ENCODE assay signal across 1 cellular context in the genomic region with DNA sequence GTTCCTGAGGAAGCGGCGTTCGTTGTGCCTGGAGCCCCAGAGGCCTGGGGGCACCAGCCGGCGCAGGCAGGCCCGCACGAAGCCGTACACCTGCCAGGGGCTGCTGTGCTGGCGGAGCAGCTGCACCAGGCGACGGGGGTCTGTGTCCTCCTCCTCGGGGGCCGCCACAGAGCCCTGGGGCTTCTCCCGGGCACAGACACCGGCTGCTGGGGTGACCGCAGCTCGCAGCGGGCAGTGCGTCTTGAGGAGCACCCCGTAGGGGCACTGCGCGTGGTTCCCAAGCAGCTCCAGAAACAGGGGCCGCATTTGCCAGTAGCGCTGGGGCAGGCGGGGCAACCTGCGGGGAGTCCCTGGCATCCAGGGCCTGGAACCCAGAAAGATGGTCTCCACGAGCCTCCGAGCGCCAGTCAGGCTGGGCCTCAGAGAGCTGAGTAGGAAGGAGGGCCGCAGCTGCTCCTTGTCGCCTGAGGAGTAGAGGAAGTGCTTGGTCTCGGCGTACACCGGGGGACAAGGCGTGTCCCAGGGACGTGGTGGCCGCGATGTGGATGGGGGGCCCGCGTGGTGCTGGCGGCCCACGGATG.
TF ChIP-seq lines count a peak whose summit lies in the region.

No MANE protein-coding gene starts in this region.

TF ChIP-seq in GM23338, 12 proteins besides CTCF, POLR2A, EP300 and RAD21:
- TF ChIP-seq ZNF114 (CRISPR knock-in tag; IDR thresholded peaks at IDR 0.05) (no peak), POLR2AphosphoS5 (IDR thresholded peaks at IDR 0.05; ENCODE audit: low read depth) (no peak), ZNF331 (CRISPR knock-in tag; IDR thresholded peaks at IDR 0.05; ENCODE audit: low read depth) (no peak), CREB1 (CRISPR knock-in tag; IDR thresholded peaks at IDR 0.05; ENCODE audit: low read depth) (no peak), STAT1 (IDR thresholded peaks at IDR 0.05; ENCODE audit: unreplicated experiment) (no peak), EZH2phosphoT487 (IDR thresholded peaks at IDR 0.05; ENCODE audit: unreplicated experiment) (no peak), EZH2 (IDR thresholded peaks at IDR 0.05; ENCODE audit: low read depth, unreplicated experiment) (no peak), NANOG (IDR thresholded peaks at IDR 0.05; ENCODE audit: borderline replicate concordance) (no peak)
- TF ChIP-seq, protein P1, sequence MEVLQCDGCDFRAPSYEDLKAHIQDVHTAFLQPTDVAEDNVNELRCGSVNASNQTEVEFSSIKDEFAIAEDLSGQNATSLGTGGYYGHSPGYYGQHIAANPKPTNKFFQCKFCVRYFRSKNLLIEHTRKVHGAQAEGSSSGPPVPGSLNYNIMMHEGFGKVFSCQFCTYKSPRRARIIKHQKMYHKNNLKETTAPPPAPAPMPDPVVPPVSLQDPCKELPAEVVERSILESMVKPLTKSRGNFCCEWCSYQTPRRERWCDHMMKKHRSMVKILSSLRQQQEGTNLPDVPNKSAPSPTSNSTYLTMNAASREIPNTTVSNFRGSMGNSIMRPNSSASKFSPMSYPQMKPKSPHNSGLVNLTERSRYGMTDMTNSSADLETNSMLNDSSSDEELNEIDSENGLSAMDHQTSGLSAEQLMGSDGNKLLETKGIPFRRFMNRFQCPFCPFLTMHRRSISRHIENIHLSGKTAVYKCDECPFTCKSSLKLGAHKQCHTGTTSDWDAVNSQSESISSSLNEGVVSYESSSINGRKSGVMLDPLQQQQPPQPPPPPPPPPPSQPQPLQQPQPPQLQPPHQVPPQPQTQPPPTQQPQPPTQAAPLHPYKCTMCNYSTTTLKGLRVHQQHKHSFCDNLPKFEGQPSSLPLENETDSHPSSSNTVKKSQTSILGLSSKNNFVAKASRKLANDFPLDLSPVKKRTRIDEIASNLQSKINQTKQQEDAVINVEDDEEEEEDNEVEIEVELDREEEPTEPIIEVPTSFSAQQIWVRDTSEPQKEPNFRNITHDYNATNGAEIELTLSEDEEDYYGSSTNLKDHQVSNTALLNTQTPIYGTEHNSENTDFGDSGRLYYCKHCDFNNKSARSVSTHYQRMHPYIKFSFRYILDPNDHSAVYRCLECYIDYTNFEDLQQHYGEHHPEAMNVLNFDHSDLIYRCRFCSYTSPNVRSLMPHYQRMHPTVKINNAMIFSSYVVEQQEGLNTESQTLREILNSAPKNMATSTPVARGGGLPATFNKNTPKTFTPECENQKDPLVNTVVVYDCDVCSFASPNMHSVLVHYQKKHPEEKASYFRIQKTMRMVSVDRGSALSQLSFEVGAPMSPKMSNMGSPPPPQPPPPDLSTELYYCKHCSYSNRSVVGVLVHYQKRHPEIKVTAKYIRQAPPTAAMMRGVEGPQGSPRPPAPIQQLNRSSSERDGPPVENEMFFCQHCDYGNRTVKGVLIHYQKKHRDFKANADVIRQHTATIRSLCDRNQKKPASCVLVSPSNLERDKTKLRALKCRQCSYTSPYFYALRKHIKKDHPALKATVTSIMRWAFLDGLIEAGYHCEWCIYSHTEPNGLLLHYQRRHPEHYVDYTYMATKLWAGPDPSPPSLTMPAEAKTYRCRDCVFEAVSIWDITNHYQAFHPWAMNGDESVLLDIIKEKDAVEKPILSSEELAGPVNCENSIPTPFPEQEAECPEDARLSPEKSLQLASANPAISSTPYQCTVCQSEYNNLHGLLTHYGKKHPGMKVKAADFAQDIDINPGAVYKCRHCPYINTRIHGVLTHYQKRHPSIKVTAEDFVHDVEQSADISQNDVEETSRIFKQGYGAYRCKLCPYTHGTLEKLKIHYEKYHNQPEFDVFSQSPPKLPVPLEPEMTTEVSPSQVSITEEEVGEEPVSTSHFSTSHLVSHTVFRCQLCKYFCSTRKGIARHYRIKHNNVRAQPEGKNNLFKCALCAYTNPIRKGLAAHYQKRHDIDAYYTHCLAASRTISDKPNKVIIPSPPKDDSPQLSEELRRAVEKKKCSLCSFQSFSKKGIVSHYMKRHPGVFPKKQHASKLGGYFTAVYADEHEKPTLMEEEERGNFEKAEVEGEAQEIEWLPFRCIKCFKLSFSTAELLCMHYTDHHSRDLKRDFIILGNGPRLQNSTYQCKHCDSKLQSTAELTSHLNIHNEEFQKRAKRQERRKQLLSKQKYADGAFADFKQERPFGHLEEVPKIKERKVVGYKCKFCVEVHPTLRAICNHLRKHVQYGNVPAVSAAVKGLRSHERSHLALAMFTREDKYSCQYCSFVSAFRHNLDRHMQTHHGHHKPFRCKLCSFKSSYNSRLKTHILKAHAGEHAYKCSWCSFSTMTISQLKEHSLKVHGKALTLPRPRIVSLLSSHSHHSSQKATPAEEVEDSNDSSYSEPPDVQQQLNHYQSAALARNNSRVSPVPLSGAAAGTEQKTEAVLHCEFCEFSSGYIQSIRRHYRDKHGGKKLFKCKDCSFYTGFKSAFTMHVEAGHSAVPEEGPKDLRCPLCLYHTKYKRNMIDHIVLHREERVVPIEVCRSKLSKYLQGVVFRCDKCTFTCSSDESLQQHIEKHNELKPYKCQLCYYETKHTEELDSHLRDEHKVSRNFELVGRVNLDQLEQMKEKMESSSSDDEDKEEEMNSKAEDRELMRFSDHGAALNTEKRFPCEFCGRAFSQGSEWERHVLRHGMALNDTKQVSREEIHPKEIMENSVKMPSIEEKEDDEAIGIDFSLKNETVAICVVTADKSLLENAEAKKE (CRISPR knock-in tag; IDR thresholded peaks at IDR 0.05), result no peak
- TF ChIP-seq, protein P2, sequence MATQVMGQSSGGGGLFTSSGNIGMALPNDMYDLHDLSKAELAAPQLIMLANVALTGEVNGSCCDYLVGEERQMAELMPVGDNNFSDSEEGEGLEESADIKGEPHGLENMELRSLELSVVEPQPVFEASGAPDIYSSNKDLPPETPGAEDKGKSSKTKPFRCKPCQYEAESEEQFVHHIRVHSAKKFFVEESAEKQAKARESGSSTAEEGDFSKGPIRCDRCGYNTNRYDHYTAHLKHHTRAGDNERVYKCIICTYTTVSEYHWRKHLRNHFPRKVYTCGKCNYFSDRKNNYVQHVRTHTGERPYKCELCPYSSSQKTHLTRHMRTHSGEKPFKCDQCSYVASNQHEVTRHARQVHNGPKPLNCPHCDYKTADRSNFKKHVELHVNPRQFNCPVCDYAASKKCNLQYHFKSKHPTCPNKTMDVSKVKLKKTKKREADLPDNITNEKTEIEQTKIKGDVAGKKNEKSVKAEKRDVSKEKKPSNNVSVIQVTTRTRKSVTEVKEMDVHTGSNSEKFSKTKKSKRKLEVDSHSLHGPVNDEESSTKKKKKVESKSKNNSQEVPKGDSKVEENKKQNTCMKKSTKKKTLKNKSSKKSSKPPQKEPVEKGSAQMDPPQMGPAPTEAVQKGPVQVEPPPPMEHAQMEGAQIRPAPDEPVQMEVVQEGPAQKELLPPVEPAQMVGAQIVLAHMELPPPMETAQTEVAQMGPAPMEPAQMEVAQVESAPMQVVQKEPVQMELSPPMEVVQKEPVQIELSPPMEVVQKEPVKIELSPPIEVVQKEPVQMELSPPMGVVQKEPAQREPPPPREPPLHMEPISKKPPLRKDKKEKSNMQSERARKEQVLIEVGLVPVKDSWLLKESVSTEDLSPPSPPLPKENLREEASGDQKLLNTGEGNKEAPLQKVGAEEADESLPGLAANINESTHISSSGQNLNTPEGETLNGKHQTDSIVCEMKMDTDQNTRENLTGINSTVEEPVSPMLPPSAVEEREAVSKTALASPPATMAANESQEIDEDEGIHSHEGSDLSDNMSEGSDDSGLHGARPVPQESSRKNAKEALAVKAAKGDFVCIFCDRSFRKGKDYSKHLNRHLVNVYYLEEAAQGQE (IDR thresholded peaks at IDR 0.05; ENCODE audit: unreplicated experiment), result no peak
